In the genomic region with DNA sequence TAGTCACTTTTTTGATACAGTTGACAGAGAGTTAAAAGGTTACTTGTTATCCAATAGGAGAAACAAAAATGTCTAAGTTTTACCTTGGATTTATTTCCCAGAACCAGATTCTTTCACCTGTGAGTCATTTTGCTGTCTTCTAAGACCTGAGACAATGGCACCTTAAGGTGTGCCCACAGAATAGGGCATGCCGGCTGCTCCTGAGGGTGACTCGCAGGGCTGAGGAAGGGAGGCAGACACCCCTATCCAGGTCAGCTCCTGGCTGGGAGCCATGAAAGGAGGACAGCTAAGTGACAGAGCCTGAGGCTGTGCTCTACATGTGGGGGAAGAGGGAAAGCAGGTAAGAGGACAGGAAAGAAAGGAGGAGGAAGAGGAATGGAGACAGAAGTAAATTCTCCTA, we compare ENCODE assay signal across 19 cellular contexts.
DNase-seq lines count a peak whose midpoint lies in the region; ATAC-seq, FAIRE-seq and TF ChIP-seq lines count a peak whose summit lies in the region.
"Had no signal": no experiment of that assay in that cellular context is flagged by ENCODE, and none has a peak within 500 bp of the region (broad histone marks: within the 10 kb centered on the region; RNA-seq: fewer than 3 reads in every experiment).

No MANE protein-coding gene starts in this region.

- TF ChIP-seq POLR2A in prostate gland (IDR thresholded peaks at IDR 0.05) (no peak), right lobe of liver (IDR thresholded peaks at IDR 0.05) (no peak)

- H2AFZ ChIP-seq in parathyroid adenoma: peak overlapping the region; percentile 17

- H3K27me3 ChIP-seq in parathyroid adenoma (ENCODE audit: control insufficient read depth, insufficient read depth, low read length) (no peaks in the 10 kb centered on the region), prostate gland (replicated peaks; ENCODE audit: insufficient read depth) (no peaks in the 10 kb centered on the region), right lobe of liver (no peaks in the 10 kb centered on the region)
- H3K27me3 ChIP-seq: BLaER1 treated with 17β-estradiol and CSF1 and Interleukin-3, amounts not matched to agents 10 nM and 100 nM had no signal

- FAIRE-seq in RCC 7860 (lab: Jason Lieb, UNC): no peak
- FAIRE-seq: GM12891, GM18507 had no signal

- no peak overlapping the region for H3K9ac ChIP-seq in parathyroid adenoma
- H3K9ac ChIP-seq: BLaER1 treated with 17β-estradiol and CSF1 and Interleukin-3, amounts not matched to agents 10 nM and 100 nM had no signal

- H3K36me3 ChIP-seq in parathyroid adenoma (ENCODE audit: control insufficient read depth, insufficient read depth, low read length) (no peaks in the 10 kb centered on the region), prostate gland (no peaks in the 10 kb centered on the region), right lobe of liver (no peaks in the 10 kb centered on the region)
- H3K36me3 ChIP-seq: BLaER1 treated with 17β-estradiol and CSF1 and Interleukin-3, amounts not matched to agents 10 nM and 100 nM had no signal

- H3K4me3 ChIP-seq in parathyroid adenoma (ENCODE audit: low read depth, low read length) (no peak overlapping the region), prostate gland (no peak overlapping the region), right lobe of liver (no peak overlapping the region)
- H3K4me3 ChIP-seq: BLaER1 treated with 17β-estradiol and CSF1 and Interleukin-3, amounts not matched to agents 10 nM and 100 nM had no signal

- H3K9me3 ChIP-seq in parathyroid adenoma (ENCODE audit: control insufficient read depth, low read length): no peaks in the 10 kb centered on the region
- H3K9me3 ChIP-seq in prostate gland: no peaks in the 10 kb centered on the region
- no peaks in the 10 kb centered on the region for H3K9me3 ChIP-seq in right lobe of liver

- ATAC-seq in esophagus mucosa: peak; percentile 91
- no peak for ATAC-seq in right lobe of liver
- ATAC-seq: CD8-positive, alpha-beta T cell; SK-N-SH treated with all-trans-retinoic acid at 6 μM for 48 hours had no signal

- H3K4me1 ChIP-seq in parathyroid adenoma (no peaks in the 10 kb centered on the region), prostate gland (replicated peaks) (no peaks in the 10 kb centered on the region), right lobe of liver (no peaks in the 10 kb centered on the region)

- intact Hi-C loops in prostate gland (cut with DNase I) (no loop called here), right lobe of liver (cut with DNase I) (no loop called here)

- DNase-seq in HK-2 (ENCODE audit: unreplicated experiment) (peak; percentile 30), RCC 7860 (ENCODE audit: low spot score) (peak; percentile 38), NCI-H2196 (lab: John Stamatoyannopoulos, UW; ENCODE audit: unreplicated experiment) (no peak), NCI-H187 treated with DMSO at 0.1 percent for 48 hours (lab: John Stamatoyannopoulos, UW) (no peak), prostate gland (ENCODE audit: low spot score) (no peak), right lobe of liver (no peak)
- DNase-seq: CD8-positive, alpha-beta T cell; GOT3; NCI-H1105 treated with DMSO at 0.1 percent for 48 hours; NCI-H1694 treated with DMSO at 0.1 percent for 48 hours; NCI-H226; NCI-H524; SIG-M5 had no signal

- H3K27ac ChIP-seq in parathyroid adenoma (no peak overlapping the region), prostate gland (no peak overlapping the region), right lobe of liver (no peak overlapping the region)
- H3K27ac ChIP-seq: BLaER1 treated with 17β-estradiol and CSF1 and Interleukin-3, amounts not matched to agents 10 nM and 100 nM had no signal

- H3K4me2 ChIP-seq in parathyroid adenoma (ENCODE audit: low read length): no peak overlapping the region

- no peaks in the 10 kb centered on the region for H3K79me2 ChIP-seq in parathyroid adenoma

- 73% methylated on average over 2 of the region's 2 CpGs for WGBS in prostate gland
- 76% methylated on average over 2 of the region's 2 CpGs for WGBS in right lobe of liver (ENCODE audit: insufficient coverage, low coverage, low lambda C conversion rate, missing lambda C conversion rate)

- TF ChIP-seq CTCF in parathyroid adenoma (IDR thresholded peaks at IDR 0.05) (no peak), prostate gland (IDR thresholded peaks at IDR 0.05) (no peak), right lobe of liver (IDR thresholded peaks at IDR 0.05) (no peak)

Comparison
In these comparisons a context has a peak if more than half of its experiments do, and no peak if none do; other contexts are left out.
1. DNase-seq: peak in HK-2 (single experiment) and RCC 7860 (single experiment); none in NCI-H2196 (single experiment), NCI-H187 treated with DMSO at 0.1 percent for 48 hours (single experiment), prostate gland (single experiment) and right lobe of liver (0 of 3).